ENCODE assay signal across 18 cellular contexts in genomic region chr17:21209511-21210175, GRCh38. TPM values are rescaled to one million over a fixed set of nuclear protein-coding genes. Genes with fewer than 3 reads are reported as not detected.
DNase-seq lines count a peak whose midpoint lies in the region; ATAC-seq, FAIRE-seq and TF ChIP-seq lines count a peak whose summit lies in the region.
"Had no signal": no experiment of that assay in that cellular context is flagged by ENCODE, and none has a peak within 500 bp of the region (broad histone marks: within the 10 kb centered on the region; RNA-seq: fewer than 3 reads in every experiment).

No MANE protein-coding gene starts in this region.

- ATAC-seq in lung (ENCODE audit: insufficient read depth, low FRiP score) (no peak), HG02852 (IDR thresholded peaks at IDR 0.05; ENCODE audit: unreplicated experiment) (no peak)

- WGBS in lung, 2 donors, result 77 to 84% methylated on average over 17 of the region's 17 CpGs
- WGBS in thymus, result 97% methylated on average over 17 of the region's 17 CpGs

- H3K27me3 ChIP-seq in lung (ENCODE audit: control insufficient read depth, insufficient read depth) (no peaks in the 10 kb centered on the region), thymus (ENCODE audit: control insufficient read depth, insufficient read depth) (no peaks in the 10 kb centered on the region)
- H3K27me3 ChIP-seq: esophagus squamous epithelium had no signal

- H3K36me3 ChIP-seq in lung (ENCODE audit: control insufficient read depth in 2 of 2, insufficient read depth in 2 of 2, low read length in 2 of 2), result peaks cover 0 to 17% of the 10 kb centered on the region in 2 donors
- H3K36me3 ChIP-seq in thymus (ENCODE audit: control insufficient read depth, insufficient read depth), result peaks cover 40% of the 10 kb centered on the region

- no peaks in the 10 kb centered on the region for H3K9me3 Mint-ChIP-seq in chondrocyte (ENCODE audit: low read depth)
- H3K9me3 Mint-ChIP-seq: activated CD4-positive, alpha-beta memory T cell treated with anti-CD3 and anti-CD28 coated beads, Interleukin-2, amount 10 ng/mL, durations not matched to agents 7 days and 5 days; immature natural killer cell had no signal

- FAIRE-seq in HTR-8/SVneo (lab: Jason Lieb, UNC), result peak; percentile 85
- FAIRE-seq: GM12891 had no signal

- H3K27me3 Mint-ChIP-seq in chondrocyte (ENCODE audit: low read depth), result no peaks in the 10 kb centered on the region
- H3K27me3 Mint-ChIP-seq: activated CD4-positive, alpha-beta memory T cell treated with anti-CD3 and anti-CD28 coated beads, Interleukin-2, amount 10 ng/mL, durations not matched to agents 7 days and 5 days had no signal

- TF ChIP-seq CTCF in chondrocyte (IDR thresholded peaks at IDR 0.05) (no peak), lung (IDR thresholded peaks at IDR 0.05; ENCODE audit: control extremely low read depth, extremely low read depth) (no peak)

- H3K27ac ChIP-seq in lung (ENCODE audit: low read depth in 1 of 2, low read length in 1 of 2) (peak overlapping the region; percentile 42 to 73), thymus (ENCODE audit: low read depth) (peak overlapping the region; percentile 25)

- no peak for DNase-seq in HTR-8/SVneo (ENCODE audit: insufficient read length, low spot score)
- DNase-seq in chondrocyte (ENCODE audit: low spot score), result no peak
- peak; percentile 64 for DNase-seq in lung (ENCODE audit: low spot score)
- DNase-seq in occipital lobe (lab: John Stamatoyannopoulos, UW), result no peak
- DNase-seq in germinal center (ENCODE audit: low spot score), result no peak
- DNase-seq: activated CD4-positive, alpha-beta memory T cell treated with anti-CD3 and anti-CD28 coated beads, Interleukin-2, amount 10 ng/mL, durations not matched to agents 7 days and 5 days; activated naive CD4-positive, alpha-beta T cell treated with Interleukin-2 at 50 U/mL for 16 hours; central memory CD4-positive, alpha-beta T cell; esophagus squamous epithelium; immature natural killer cell; NCI-H1930; nucleus accumbens; stimulated activated CD4-positive, alpha-beta T cell treated with anti-CD3 and anti-CD28 coated beads, Interleukin-2, amount 100 ng/mL, for 48 hours; stimulated activated naive CD4-positive, alpha-beta T cell treated with Interleukin-2 at 50 U/mL for 16 hours; T-helper 2 cell had no signal

- peaks cover 16 to 30% of the 10 kb centered on the region in 2 donors for H3K4me1 ChIP-seq in lung (ENCODE audit: control insufficient read depth in 2 of 2, insufficient read depth in 2 of 2, low read length in 2 of 2)
- peaks cover 24% of the 10 kb centered on the region for H3K4me1 ChIP-seq in thymus (ENCODE audit: control insufficient read depth, insufficient read depth, low read length)

- H3K36me3 Mint-ChIP-seq in chondrocyte (ENCODE audit: low read depth), result peaks cover 2% of the 10 kb centered on the region

- H3K4me1 Mint-ChIP-seq in chondrocyte (ENCODE audit: low read depth), result peaks cover 44% of the 10 kb centered on the region

- H3K4me3 Mint-ChIP-seq in chondrocyte (ENCODE audit: unreplicated experiment), result no peak overlapping the region
- H3K4me3 Mint-ChIP-seq: activated CD4-positive, alpha-beta memory T cell treated with anti-CD3 and anti-CD28 coated beads, Interleukin-2, amount 10 ng/mL, durations not matched to agents 7 days and 5 days; immature natural killer cell had no signal

- peak overlapping the region; percentile 49 for H3K27ac Mint-ChIP-seq in chondrocyte (ENCODE audit: unreplicated experiment)
- H3K27ac Mint-ChIP-seq: activated CD4-positive, alpha-beta memory T cell treated with anti-CD3 and anti-CD28 coated beads, Interleukin-2, amount 10 ng/mL, durations not matched to agents 7 days and 5 days had no signal

- H3K4me3 ChIP-seq in lung (no peak overlapping the region), thymus (ENCODE audit: low read length) (no peak overlapping the region)
- H3K4me3 ChIP-seq: esophagus squamous epithelium had no signal

- H3K9me3 ChIP-seq in lung (ENCODE audit: control insufficient read depth in 2 of 2, insufficient read depth in 1 of 2, low read length in 1 of 2) (no peaks in the 10 kb centered on the region), thymus (ENCODE audit: control insufficient read depth) (no peaks in the 10 kb centered on the region)
- H3K9me3 ChIP-seq: esophagus squamous epithelium had no signal

RNA-seq across cellular contexts. Expression of gene TMEM11, which starts 4.3 kb away (rescaled TPM):
- 24.3 to 28.1 TPM (median 24.7 TPM) in 3 replicates for total RNA-seq in chondrocyte
- 10 to 100 TPM; 12.1 to 26.1 TPM for total RNA-seq in lung
- polyA plus RNA-seq in lung, result 10 to 100 TPM; 28.1 to 29.4 TPM
- 23.3 TPM for polyA plus RNA-seq in thymus
- 11.2 TPM for total RNA-seq in occipital lobe

RNA-seq across cellular contexts. Expression of gene NATD1, which starts 43.6 kb away (rescaled TPM):
- total RNA-seq in chondrocyte (8.2 to 18.6 TPM (median 17.2 TPM) in 3 replicates), lung (1 to 10 TPM; 6.9 to 8.1 TPM), occipital lobe (1.1 TPM)
- polyA plus RNA-seq in lung (1 to 10 TPM; 4.8 to 6.3 TPM), thymus (4.8 TPM)
